ENCODE assay signal across 10 cellular contexts in the genomic region with DNA sequence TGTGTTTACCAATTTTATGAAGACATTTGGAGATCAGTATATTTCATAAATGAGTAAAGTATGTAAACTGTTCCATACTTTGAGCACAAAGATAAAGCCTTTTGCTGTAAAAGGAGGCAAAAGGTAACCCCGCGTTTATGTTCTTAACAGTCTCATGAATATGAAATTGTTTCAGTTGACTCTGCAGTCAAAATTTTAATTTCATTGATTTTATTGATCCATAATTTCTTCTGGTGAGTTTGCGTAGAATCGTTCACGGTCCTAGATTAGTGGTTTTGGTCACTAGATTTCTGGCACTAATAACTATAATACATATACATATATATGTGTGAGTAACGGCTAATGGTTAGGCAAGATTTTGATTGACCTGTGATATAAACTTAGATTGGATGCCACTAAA. TPM values are rescaled to one million over a fixed set of nuclear protein-coding genes. Genes with fewer than 3 reads are reported as not detected.
DNase-seq lines count a peak whose midpoint lies in the region; ATAC-seq and TF ChIP-seq lines count a peak whose summit lies in the region.
"Had no signal": no experiment of that assay in that cellular context is flagged by ENCODE, and none has a peak within 500 bp of the region (broad histone marks: within the 10 kb centered on the region; RNA-seq: fewer than 3 reads in every experiment).

No MANE protein-coding gene starts in this region.

- no peaks in the 10 kb centered on the region for H3K9me3 ChIP-seq in DOHH2 (ENCODE audit: control insufficient read depth, insufficient read depth, low read length)
- no peaks in the 10 kb centered on the region for H3K9me3 ChIP-seq in NT2/D1 (ENCODE audit: insufficient read depth, low read length)
- H3K9me3 ChIP-seq in duodenal mucosa (ENCODE audit: control insufficient read depth in 1 of 2, low read length in 2 of 2), result no peaks in the 10 kb centered on the region
- no peaks in the 10 kb centered on the region for H3K9me3 ChIP-seq in neural cell (ENCODE audit: low read length)

- 0 out of 2 replicates have a peak, but pooled peaks cover 6% of the 10 kb centered on the region for H4K20me1 ChIP-seq in DOHH2 (ENCODE audit: control insufficient read depth, insufficient read depth, low read depth, low read length)
- H4K20me1 ChIP-seq in neural cell (ENCODE audit: insufficient read depth), result no peaks in the 10 kb centered on the region

- TF ChIP-seq CTCF in DOHH2 (IDR thresholded peaks at IDR 0.05; ENCODE audit: low read depth, low read length, poor library complexity, severe bottlenecking) (no peak), neural cell (IDR thresholded peaks at IDR 0.05; ENCODE audit: poor library complexity, severe bottlenecking) (no peak)

- ATAC-seq in HG03108 (IDR thresholded peaks at IDR 0.05; ENCODE audit: unreplicated experiment) (no peak), HG03520 (IDR thresholded peaks at IDR 0.05; ENCODE audit: unreplicated experiment) (no peak)

- TF ChIP-seq RAD21 in neural cell (conservative IDR thresholded peaks at IDR 0.05), result no peak

- peak overlapping the region; percentile 79 for H3K4me2 ChIP-seq in DOHH2 (ENCODE audit: low read length)
- peak overlapping the region; percentile 65 for H3K4me2 ChIP-seq in neural cell (ENCODE audit: low read length)

- H2AFZ ChIP-seq in neural cell (ENCODE audit: low read depth, low read length), result no peak overlapping the region

- no peak for TF ChIP-seq EP300 in neural cell (conservative IDR thresholded peaks at IDR 0.05; ENCODE audit: poor library complexity, severe bottlenecking)

- H3K9me2 ChIP-seq in DOHH2 (replicated peaks; ENCODE audit: control insufficient read depth, low read length), result no peaks in the 10 kb centered on the region
- H3K9me2 ChIP-seq in neural cell (ENCODE audit: insufficient read depth, low read length), result no peaks in the 10 kb centered on the region

- H3K4me1 ChIP-seq in DOHH2 (ENCODE audit: control insufficient read depth, low read length), result peaks cover 50% of the 10 kb centered on the region
- no peaks in the 10 kb centered on the region for H3K4me1 ChIP-seq in NT2/D1 (ENCODE audit: insufficient read depth, insufficient read length)
- peaks cover 9 to 36% of the 10 kb centered on the region in 2 donors for H3K4me1 ChIP-seq in duodenal mucosa (ENCODE audit: control insufficient read depth in 1 of 2, insufficient read depth in 2 of 2, low read length in 2 of 2)

- H3K36me3 ChIP-seq in DOHH2 (ENCODE audit: control insufficient read depth, low read length) (0 out of 2 replicates have a peak, but pooled peaks cover 4% of the 10 kb centered on the region), NT2/D1 (ENCODE audit: insufficient read depth, insufficient read length, low read length) (no peaks in the 10 kb centered on the region), duodenal mucosa (ENCODE audit: control insufficient read depth in 1 of 2, insufficient read depth in 2 of 2, low read length in 2 of 2) (no peaks in the 10 kb centered on the region), neural cell (ENCODE audit: insufficient read depth, low read length) (no peaks in the 10 kb centered on the region)

- no peak overlapping the region for H3K27ac ChIP-seq in DOHH2 (ENCODE audit: low read depth, low read length)
- no peak overlapping the region for H3K27ac ChIP-seq in duodenal mucosa (ENCODE audit: low read depth, low read length)
- H3K27ac ChIP-seq in neural cell (ENCODE audit: low read length), result no peak overlapping the region

- H3K4me3 ChIP-seq in DOHH2 (ENCODE audit: low read length) (peak overlapping the region; percentile 78), NT2/D1 (ENCODE audit: insufficient read length, low read depth) (peak overlapping the region; percentile 47), duodenal mucosa (ENCODE audit: low read depth in 1 of 2, low read length in 2 of 2) (peak overlapping the region; percentile 77 to 78), neural cell (ENCODE audit: low read length) (peak overlapping the region; percentile 84)

- peaks cover 64% of the 10 kb centered on the region for H3K79me2 ChIP-seq in DOHH2 (ENCODE audit: control insufficient read depth, low read length)
- H3K79me2 ChIP-seq in neural cell (replicated peaks; ENCODE audit: insufficient read depth, low read length), result peaks cover 46% of the 10 kb centered on the region

- H3K27me3 ChIP-seq in DOHH2 (ENCODE audit: control insufficient read depth, low read length), result no peaks in the 10 kb centered on the region
- no peaks in the 10 kb centered on the region for H3K27me3 ChIP-seq in NT2/D1 (ENCODE audit: insufficient read depth, insufficient read length)
- H3K27me3 ChIP-seq in duodenal mucosa (ENCODE audit: control insufficient read depth in 1 of 2, insufficient read depth in 2 of 2, low read length in 2 of 2), result no peaks in the 10 kb centered on the region
- H3K27me3 ChIP-seq in neural cell (ENCODE audit: insufficient read depth, low read depth, low read length), result no peaks in the 10 kb centered on the region

- H3F3A ChIP-seq in DOHH2 (ENCODE audit: control insufficient read depth, insufficient read depth), result 0 out of 2 replicates have a peak, but pooled peaks cover 4% of the 10 kb centered on the region
- no peaks in the 10 kb centered on the region for H3F3A ChIP-seq in neural cell (ENCODE audit: insufficient read depth, low read length, poor library complexity, severe bottlenecking)

- no peak overlapping the region for H3K9ac ChIP-seq in NT2/D1 (ENCODE audit: insufficient read length, low read depth)
- H3K9ac ChIP-seq in duodenal mucosa (ENCODE audit: low read depth in 1 of 2, low read length in 2 of 2), result peak overlapping the region; percentile 43 to 85
- peak overlapping the region; percentile 81 for H3K9ac ChIP-seq in neural cell (ENCODE audit: low read length)

- DNase-seq in NT2/D1 (ENCODE audit: low read depth, low spot score), result no peak
- DNase-seq in hippocampal formation (lab: John Stamatoyannopoulos, UW), result no peak
- DNase-seq in EL, result no peak
- DNase-seq: NCI-H1048, T-helper 9 cell had no signal

TF ChIP-seq in neural cell, 6 proteins besides CTCF, POLR2A, EP300 and RAD21:
- TF ChIP-seq, protein P1, sequence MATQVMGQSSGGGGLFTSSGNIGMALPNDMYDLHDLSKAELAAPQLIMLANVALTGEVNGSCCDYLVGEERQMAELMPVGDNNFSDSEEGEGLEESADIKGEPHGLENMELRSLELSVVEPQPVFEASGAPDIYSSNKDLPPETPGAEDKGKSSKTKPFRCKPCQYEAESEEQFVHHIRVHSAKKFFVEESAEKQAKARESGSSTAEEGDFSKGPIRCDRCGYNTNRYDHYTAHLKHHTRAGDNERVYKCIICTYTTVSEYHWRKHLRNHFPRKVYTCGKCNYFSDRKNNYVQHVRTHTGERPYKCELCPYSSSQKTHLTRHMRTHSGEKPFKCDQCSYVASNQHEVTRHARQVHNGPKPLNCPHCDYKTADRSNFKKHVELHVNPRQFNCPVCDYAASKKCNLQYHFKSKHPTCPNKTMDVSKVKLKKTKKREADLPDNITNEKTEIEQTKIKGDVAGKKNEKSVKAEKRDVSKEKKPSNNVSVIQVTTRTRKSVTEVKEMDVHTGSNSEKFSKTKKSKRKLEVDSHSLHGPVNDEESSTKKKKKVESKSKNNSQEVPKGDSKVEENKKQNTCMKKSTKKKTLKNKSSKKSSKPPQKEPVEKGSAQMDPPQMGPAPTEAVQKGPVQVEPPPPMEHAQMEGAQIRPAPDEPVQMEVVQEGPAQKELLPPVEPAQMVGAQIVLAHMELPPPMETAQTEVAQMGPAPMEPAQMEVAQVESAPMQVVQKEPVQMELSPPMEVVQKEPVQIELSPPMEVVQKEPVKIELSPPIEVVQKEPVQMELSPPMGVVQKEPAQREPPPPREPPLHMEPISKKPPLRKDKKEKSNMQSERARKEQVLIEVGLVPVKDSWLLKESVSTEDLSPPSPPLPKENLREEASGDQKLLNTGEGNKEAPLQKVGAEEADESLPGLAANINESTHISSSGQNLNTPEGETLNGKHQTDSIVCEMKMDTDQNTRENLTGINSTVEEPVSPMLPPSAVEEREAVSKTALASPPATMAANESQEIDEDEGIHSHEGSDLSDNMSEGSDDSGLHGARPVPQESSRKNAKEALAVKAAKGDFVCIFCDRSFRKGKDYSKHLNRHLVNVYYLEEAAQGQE (IDR thresholded peaks at IDR 0.05; ENCODE audit: borderline replicate concordance), result no peak
- TF ChIP-seq EZH2 (IDR thresholded peaks at IDR 0.05; ENCODE audit: borderline replicate concordance, insufficient read depth, low read length, poor library complexity, severe bottlenecking) (no peak), MXI1 (conservative IDR thresholded peaks at IDR 0.05; ENCODE audit: poor library complexity, severe bottlenecking) (no peak)

RNA-seq across cellular contexts. Expression of a gene that starts 1.9 kb away (rescaled TPM):
- polyA plus RNA-seq in neural cell, result 70.8 and 73.1 TPM in 2 replicates
- 66.7 and 83.2 TPM in 2 replicates for polyA minus RNA-seq in neural cell
